25 cellular contexts compared by ENCODE assay signal in the genomic region with DNA sequence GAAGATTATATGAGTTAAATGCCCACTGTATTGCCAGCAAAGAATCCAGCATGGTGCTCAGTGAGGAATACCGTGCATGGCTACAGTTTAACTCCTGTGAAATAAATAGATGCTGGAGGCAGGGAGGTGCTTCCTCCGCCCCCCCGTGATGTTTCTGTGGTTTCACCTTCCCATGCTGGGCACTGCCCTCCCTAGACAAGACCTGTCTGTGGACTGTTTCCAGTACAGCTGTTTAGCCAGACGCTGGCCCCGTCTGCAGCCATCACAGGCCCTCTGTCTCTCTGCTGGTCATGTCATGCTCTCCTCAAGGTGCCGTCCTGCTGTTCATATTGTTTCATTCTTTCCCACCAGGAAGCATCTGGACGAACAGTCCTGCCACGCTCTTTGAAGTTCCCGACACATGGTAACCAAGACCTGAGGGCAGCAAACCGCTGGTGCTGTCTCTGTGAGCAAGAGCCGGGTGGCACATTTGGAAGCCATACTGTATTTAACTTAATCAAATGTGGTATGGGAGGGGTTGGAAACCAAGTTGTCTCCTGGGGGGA. TPM values are rescaled to one million over a fixed set of nuclear protein-coding genes. Genes with fewer than 3 reads are reported as not detected.
"Had no signal": no experiment of that assay in that cellular context is flagged by ENCODE, and none has a peak within 500 bp of the region (broad histone marks: within the 10 kb centered on the region; RNA-seq: fewer than 3 reads in every experiment).

No MANE protein-coding gene starts in this region.

- H3K27ac Mint-ChIP-seq: dendritic cell treated with granulocyte-macrophage colony-stimulating factor and Interleukin-4, amounts not matched to agents 40 ng/mL and 50 ng/mL, for 4 days; endodermal cell; naive B cell; nephron; stimulated activated naive B cell treated with anti-CD40 and anti-IgM and Interleukin-4, amounts not matched to agents 10 μg/mL and 1 μg/mL and 100 μg/mL, for 72 hours had no signal

- H3K9me3 Mint-ChIP-seq: dendritic cell treated with granulocyte-macrophage colony-stimulating factor and Interleukin-4, amounts not matched to agents 40 ng/mL and 50 ng/mL, for 4 days; stimulated activated naive B cell treated with anti-CD40 and anti-IgM and Interleukin-4, amounts not matched to agents 10 μg/mL and 1 μg/mL and 100 μg/mL, for 72 hours had no signal

- H3K27ac ChIP-seq: parathyroid adenoma, prostate gland, sigmoid colon, skin epidermis, upper lobe of left lung, uterus had no signal

- H3K9ac ChIP-seq: parathyroid adenoma had no signal

- H3K4me1 ChIP-seq: parathyroid adenoma, prostate gland, sigmoid colon, upper lobe of left lung, uterus had no signal

- H3K27me3 ChIP-seq: sigmoid colon, upper lobe of left lung, uterus had no signal

- H3K79me2 ChIP-seq: parathyroid adenoma had no signal

- DNase-seq: effector CD4-positive, alpha-beta T cell; endodermal cell; foreskin melanocyte; head of caudate nucleus; hippocampal formation; left colon; left ventricle myocardium superior; mesenchymal stem cell; midbrain; naive B cell; occipital lobe; sigmoid colon; stimulated activated CD4-positive, alpha-beta T cell treated with anti-CD3 and anti-CD28 coated beads, Interleukin-2, amount 100 ng/mL, for 24 hours; stimulated activated CD4-positive, alpha-beta T cell treated with anti-CD3 and anti-CD28 coated beads, Interleukin-4, amount 100 ng/mL, for 4 hours; stimulated activated naive B cell treated with anti-CD40 and anti-IgM and Interleukin-4, amounts not matched to agents 10 μg/mL and 1 μg/mL and 100 μg/mL, for 72 hours; upper lobe of left lung; uterus had no signal

- H3K27me3 Mint-ChIP-seq: dendritic cell treated with granulocyte-macrophage colony-stimulating factor and Interleukin-4, amounts not matched to agents 40 ng/mL and 50 ng/mL, for 4 days had no signal

- H3K36me3 Mint-ChIP-seq: naive B cell; stimulated activated naive B cell treated with anti-CD40 and anti-IgM and Interleukin-4, amounts not matched to agents 10 μg/mL and 1 μg/mL and 100 μg/mL, for 72 hours had no signal

- H3K36me3 ChIP-seq: prostate gland, sigmoid colon, upper lobe of left lung, uterus had no signal

- H2AFZ ChIP-seq: parathyroid adenoma had no signal

- H3K4me3 ChIP-seq: lung, prostate gland, sigmoid colon, skin epidermis, upper lobe of left lung, uterus had no signal

- H3K4me1 Mint-ChIP-seq: endodermal cell; nephron; stimulated activated naive B cell treated with anti-CD40 and anti-IgM and Interleukin-4, amounts not matched to agents 10 μg/mL and 1 μg/mL and 100 μg/mL, for 72 hours had no signal

- H3K4me3 Mint-ChIP-seq: dendritic cell treated with granulocyte-macrophage colony-stimulating factor and Interleukin-4, amounts not matched to agents 40 ng/mL and 50 ng/mL, for 4 days; endodermal cell; naive B cell; nephron; stimulated activated naive B cell treated with anti-CD40 and anti-IgM and Interleukin-4, amounts not matched to agents 10 μg/mL and 1 μg/mL and 100 μg/mL, for 72 hours had no signal

- H3K9me3 ChIP-seq: prostate gland, sigmoid colon, upper lobe of left lung, uterus had no signal

RNA-seq across cellular contexts. Expression of gene GOLGA8S, which starts 31.4 kb away (rescaled TPM):
- total RNA-seq: kidney epithelial cell, occipital lobe had no signal

RNA-seq across cellular contexts. Expression of gene GOLGA6L26, which starts 52.0 kb away (rescaled TPM):
- total RNA-seq: endodermal cell, kidney epithelial cell, left colon, left ventricle myocardium superior, lung, occipital lobe, prostate gland, renal cortical epithelial cell, sigmoid colon, upper lobe of left lung, uterus had no signal
